25 cellular contexts compared by ENCODE assay signal in genomic region chr16:49647673-49648072, GRCh38.
"Had no signal": no experiment of that assay in that cellular context is flagged by ENCODE, and none has a peak within 500 bp of the region (broad histone marks: within the 10 kb centered on the region; RNA-seq: fewer than 3 reads in every experiment).

No MANE protein-coding gene starts in this region.

- H3K36me3 Mint-ChIP-seq: stimulated activated effector memory CD8-positive, alpha-beta T cell treated with anti-CD3 and anti-CD28 coated beads, Interleukin-12 subunit alpha, Interleukin-12 subunit beta, amount 100 ng/mL, for 72 hours had no signal

- H3K27ac Mint-ChIP-seq: natural killer cell treated with Interleukin-12 subunit alpha and Interleukin-12 subunit beta and Interleukin-15 and Interleukin-18, amount 100 ng/mL, for 72 hours; nephron progenitor cell; stimulated activated effector memory CD8-positive, alpha-beta T cell treated with anti-CD3 and anti-CD28 coated beads, Interleukin-12 subunit alpha, Interleukin-12 subunit beta, amount 100 ng/mL, for 72 hours; stimulated activated naive B cell treated with anti-CD40 and anti-IgM and Interleukin-4, amounts not matched to agents 10 μg/mL and 1 μg/mL and 100 μg/mL, for 72 hours; stimulated activated naive CD8-positive, alpha-beta T cell treated with anti-CD3 and anti-CD28 coated beads, Interleukin-15, Interleukin-2, amounts not matched to agents 100 ng/mL and 50 ng/mL, for 24 hours had no signal

- ATAC-seq: natural killer cell treated with Interleukin-12 subunit alpha and Interleukin-12 subunit beta and Interleukin-15 and Interleukin-18, amount 100 ng/mL, for 72 hours; pancreas; psoas muscle; right cardiac atrium; right lobe of liver; stimulated activated effector memory CD8-positive, alpha-beta T cell treated with anti-CD3 and anti-CD28 coated beads, Interleukin-12 subunit alpha, Interleukin-12 subunit beta, amount 100 ng/mL, for 72 hours; stimulated activated naive B cell treated with anti-CD40 and anti-IgM and Interleukin-4, amounts not matched to agents 10 μg/mL and 1 μg/mL and 100 μg/mL, for 72 hours had no signal

- H3K4me1 ChIP-seq: pancreas, psoas muscle, right lobe of liver, thyroid gland, upper lobe of left lung had no signal

- DNase-seq: nephron progenitor cell; nucleus accumbens; pancreas; psoas muscle; right lobe of liver; sigmoid colon; small intestine; stimulated activated CD4-positive, alpha-beta T cell treated with anti-CD3 and anti-CD28 coated beads, Interleukin-15, amount 100 ng/mL, for 24 hours; stimulated activated CD4-positive, alpha-beta T cell treated with anti-CD3 and anti-CD28 coated beads, Interleukin-2, amount 100 ng/mL, for 24 hours; stimulated activated CD4-positive, alpha-beta T cell treated with anti-CD3 and anti-CD28 coated beads, Interleukin-2, amount 100 ng/mL, for 48 hours; stimulated activated CD4-positive, alpha-beta T cell treated with anti-CD3 and anti-CD28 coated beads, Interleukin-4, amount 100 ng/mL, for 24 hours; stimulated activated naive B cell treated with anti-CD40 and anti-IgM and Interleukin-4, amounts not matched to agents 10 μg/mL and 1 μg/mL and 100 μg/mL, for 72 hours; stimulated activated naive CD4-positive, alpha-beta T cell treated with Interleukin-2 at 50 U/mL for 16 hours; stomach; thyroid gland; upper lobe of left lung had no signal

- H3K9me3 ChIP-seq: pancreas, thyroid gland, vagina had no signal

- H3K27me3 ChIP-seq: pancreas, right lobe of liver, sigmoid colon, stomach, thyroid gland, tibial nerve, upper lobe of left lung, vagina had no signal

- H3K27ac ChIP-seq: neutrophil, pancreas, psoas muscle, right lobe of liver, sigmoid colon, thoracic aorta, thyroid gland, tibial nerve, upper lobe of left lung, vagina had no signal

- H3K36me3 ChIP-seq: neutrophil, pancreas, right lobe of liver, sigmoid colon, stomach, thoracic aorta, thyroid gland, tibial nerve, upper lobe of left lung, vagina had no signal

- H3K4me1 Mint-ChIP-seq: stimulated activated effector memory CD8-positive, alpha-beta T cell treated with anti-CD3 and anti-CD28 coated beads, Interleukin-12 subunit alpha, Interleukin-12 subunit beta, amount 100 ng/mL, for 72 hours; stimulated activated naive B cell treated with anti-CD40 and anti-IgM and Interleukin-4, amounts not matched to agents 10 μg/mL and 1 μg/mL and 100 μg/mL, for 72 hours had no signal

- H3K4me3 Mint-ChIP-seq: natural killer cell treated with Interleukin-12 subunit alpha and Interleukin-12 subunit beta and Interleukin-15 and Interleukin-18, amount 100 ng/mL, for 72 hours; nephron progenitor cell; neural crest cell; stimulated activated effector memory CD8-positive, alpha-beta T cell treated with anti-CD3 and anti-CD28 coated beads, Interleukin-12 subunit alpha, Interleukin-12 subunit beta, amount 100 ng/mL, for 72 hours; stimulated activated naive B cell treated with anti-CD40 and anti-IgM and Interleukin-4, amounts not matched to agents 10 μg/mL and 1 μg/mL and 100 μg/mL, for 72 hours; stimulated activated naive CD8-positive, alpha-beta T cell treated with anti-CD3 and anti-CD28 coated beads, Interleukin-15, Interleukin-2, amounts not matched to agents 100 ng/mL and 50 ng/mL, for 24 hours had no signal

- H3K27me3 Mint-ChIP-seq: stimulated activated naive B cell treated with anti-CD40 and anti-IgM and Interleukin-4, amounts not matched to agents 10 μg/mL and 1 μg/mL and 100 μg/mL, for 72 hours had no signal

- H3K4me3 ChIP-seq: pancreas, psoas muscle, right lobe of liver, sigmoid colon, stomach, thoracic aorta, thyroid gland, tibial nerve, upper lobe of left lung, vagina had no signal
